8 cellular contexts compared by ENCODE assay signal in the genomic region with DNA sequence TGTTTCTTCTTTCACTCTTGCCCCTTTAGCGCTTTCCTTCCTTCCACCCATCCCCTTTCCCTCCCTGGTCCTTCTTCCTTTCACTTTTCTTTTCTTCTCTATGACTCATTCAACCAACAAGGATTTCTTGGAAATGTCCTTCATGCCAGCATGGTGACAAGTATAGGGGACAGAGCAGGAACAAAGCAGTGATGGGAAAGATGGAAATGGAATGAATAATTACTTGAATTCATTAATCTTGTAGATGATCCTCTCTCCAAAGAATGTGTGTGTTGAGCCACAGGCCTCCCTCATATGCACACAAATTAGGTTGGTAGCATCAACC. TPM values are rescaled to one million over a fixed set of nuclear protein-coding genes. Genes with fewer than 3 reads are reported as not detected.
A peak's percentile ranks its signal among the peaks of the same experiment; 100 is the strongest.
DNase-seq lines count a peak whose midpoint lies in the region; ATAC-seq and TF ChIP-seq lines count a peak whose summit lies in the region.

No MANE protein-coding gene starts in this region.

- no peaks in the 10 kb centered on the region for H3K9me3 ChIP-seq in left lung
- H3K9me3 ChIP-seq in tibial nerve, result no peaks in the 10 kb centered on the region

- no peak for ATAC-seq in activated T-helper 17 cell treated with anti-CD3 and anti-CD28 coated beads, Interleukin-2, amount 50 U/mL, for 72 hours (replicated peaks)
- peak; percentile 1 for ATAC-seq in left lung
- no peak for ATAC-seq in GM18519 (IDR thresholded peaks at IDR 0.05; ENCODE audit: low FRiP score, unreplicated experiment)

- H3K27me3 ChIP-seq in left lung (no peaks in the 10 kb centered on the region), tibial nerve (no peaks in the 10 kb centered on the region)

- H3K9me3 Mint-ChIP-seq in activated naive CD4-positive, alpha-beta T cell treated with anti-CD3 and anti-CD28 coated beads, Interleukin-2, amount 10 ng/mL, durations not matched to agents 7 days and 5 days, result no peaks in the 10 kb centered on the region
- H3K9me3 Mint-ChIP-seq in activated T-helper 17 cell treated with anti-CD3 and anti-CD28 coated beads, Interleukin-2, amount 50 U/mL, for 72 hours, result no peaks in the 10 kb centered on the region

- peaks cover 53 to 98% of the 10 kb centered on the region in 2 donors for H3K4me1 ChIP-seq in left lung
- H3K4me1 ChIP-seq in tibial nerve, result peaks cover 0 to 76% (median 56%) of the 10 kb centered on the region in 4 donors

- H3K27ac ChIP-seq in left lung (peak overlapping the region; percentile 89 to 92), tibial nerve (peak overlapping the region; percentile 32 to 95 (median 92))

- H3K4me3 ChIP-seq in left lung, result peak overlapping the region in 1 of 2 donors; percentile 64
- peak overlapping the region in 2 of 4 donors; percentile 58 to 87 for H3K4me3 ChIP-seq in tibial nerve

- peak overlapping the region; percentile 90 for H3K27ac Mint-ChIP-seq in activated naive CD4-positive, alpha-beta T cell treated with anti-CD3 and anti-CD28 coated beads, Interleukin-2, amount 10 ng/mL, durations not matched to agents 7 days and 5 days
- H3K27ac Mint-ChIP-seq in activated T-helper 17 cell treated with anti-CD3 and anti-CD28 coated beads, Interleukin-2, amount 50 U/mL, for 72 hours, result peak overlapping the region; percentile 87

- CTCF ChIA-PET in activated naive CD4-positive, alpha-beta T cell treated with anti-CD3 and anti-CD28 coated beads, Interleukin-2, amount 10 ng/mL, durations not matched to agents 7 days and 5 days (lab: Charles Lee), result no interaction called here

- no peak for DNase-seq in activated naive CD4-positive, alpha-beta T cell treated with anti-CD3 and anti-CD28 coated beads, Interleukin-2, amount 10 ng/mL, durations not matched to agents 7 days and 5 days
- DNase-seq in activated naive CD4-positive, alpha-beta T cell treated with anti-CD3 and anti-CD28 coated beads, Interleukin-2, amount 50 U/mL, for 16 hours, result no peak
- DNase-seq in left lung, result no peak
- DNase-seq in tibial nerve (ENCODE audit: low spot score in 2 of 2), result no peak
- DNase-seq in medulla oblongata (ENCODE audit: extremely low spot score), result no peak
- no peak for DNase-seq in occipital lobe (lab: John Stamatoyannopoulos, UW)

- no peak for TF ChIP-seq CTCF in left lung (IDR thresholded peaks at IDR 0.05)
- TF ChIP-seq CTCF in tibial nerve (IDR thresholded peaks at IDR 0.05), result no peak

- no peak for TF ChIP-seq POLR2A in tibial nerve (IDR thresholded peaks at IDR 0.05)

- peaks cover 0 to 22% of the 10 kb centered on the region in 2 donors for H3K36me3 ChIP-seq in left lung
- H3K36me3 ChIP-seq in tibial nerve, result no peaks in the 10 kb centered on the region

- intact Hi-C loops in left lung (cut with DNase I), result no loop called here

- H3K4me3 Mint-ChIP-seq in activated naive CD4-positive, alpha-beta T cell treated with anti-CD3 and anti-CD28 coated beads, Interleukin-2, amount 10 ng/mL, durations not matched to agents 7 days and 5 days, result peak overlapping the region; percentile 85
- H3K4me3 Mint-ChIP-seq in activated T-helper 17 cell treated with anti-CD3 and anti-CD28 coated beads, Interleukin-2, amount 50 U/mL, for 72 hours, result peak overlapping the region; percentile 82

- TF ChIP-seq EP300 in tibial nerve (IDR thresholded peaks at IDR 0.05), result peak in 1 of 2 donors; percentile 44

- no peaks in the 10 kb centered on the region for H3K27me3 Mint-ChIP-seq in activated naive CD4-positive, alpha-beta T cell treated with anti-CD3 and anti-CD28 coated beads, Interleukin-2, amount 10 ng/mL, durations not matched to agents 7 days and 5 days
- no peaks in the 10 kb centered on the region for H3K27me3 Mint-ChIP-seq in activated T-helper 17 cell treated with anti-CD3 and anti-CD28 coated beads, Interleukin-2, amount 50 U/mL, for 72 hours

- 26 to 33% methylated on average over 1 of the region's 1 CpG for WGBS in tibial nerve, 2 donors

- H3K4me1 Mint-ChIP-seq in activated naive CD4-positive, alpha-beta T cell treated with anti-CD3 and anti-CD28 coated beads, Interleukin-2, amount 10 ng/mL, durations not matched to agents 7 days and 5 days, result peaks cover 70% of the 10 kb centered on the region
- H3K4me1 Mint-ChIP-seq in activated T-helper 17 cell treated with anti-CD3 and anti-CD28 coated beads, Interleukin-2, amount 50 U/mL, for 72 hours, result peaks cover 29% of the 10 kb centered on the region

- H3K36me3 Mint-ChIP-seq in activated naive CD4-positive, alpha-beta T cell treated with anti-CD3 and anti-CD28 coated beads, Interleukin-2, amount 10 ng/mL, durations not matched to agents 7 days and 5 days, result peaks cover 25% of the 10 kb centered on the region
- peaks cover 24% of the 10 kb centered on the region for H3K36me3 Mint-ChIP-seq in activated T-helper 17 cell treated with anti-CD3 and anti-CD28 coated beads, Interleukin-2, amount 50 U/mL, for 72 hours (ENCODE audit: low read depth)

RNA-seq across cellular contexts. Expression of gene VAMP5, which starts 1.5 kb away (rescaled TPM):
- total RNA-seq in activated T-helper 17 cell treated with anti-CD3 and anti-CD28 coated beads, Interleukin-2, amount 50 U/mL, for 72 hours, result 10 to 100 TPM; 36.8 to 51.2 TPM
- total RNA-seq in left lung, result 10 to 100 TPM; 58.2 to 87.7 TPM
- total RNA-seq in tibial nerve, result 10 to 100 TPM; 39.6 to 91.6 (median 55.6) TPM
- 3.6 TPM for total RNA-seq in occipital lobe

RNA-seq across cellular contexts. Expression of gene VAMP8, which starts 8.4 kb away (rescaled TPM):
- 100 to 1,000 TPM; 103 to 124 TPM for total RNA-seq in activated T-helper 17 cell treated with anti-CD3 and anti-CD28 coated beads, Interleukin-2, amount 50 U/mL, for 72 hours
- total RNA-seq in left lung (100 to 1,000 TPM; 176 to 250 TPM), tibial nerve (10 to 100 TPM in 2 of 4 donors, 1 to 10 TPM in 2; 4.3 to 24.0 (median 11.8) TPM), occipital lobe (0.94 TPM)

RNA-seq across cellular contexts. Expression of gene RNF181, which starts 9.8 kb away (rescaled TPM):
- 100 to 1,000 TPM; 116 to 156 TPM for total RNA-seq in activated T-helper 17 cell treated with anti-CD3 and anti-CD28 coated beads, Interleukin-2, amount 50 U/mL, for 72 hours
- total RNA-seq in left lung, result 100 to 1,000 TPM; 101 to 107 TPM
- 100 to 1,000 TPM; 117 to 212 (median 162) TPM for total RNA-seq in tibial nerve
- total RNA-seq in occipital lobe, result 38.8 TPM

RNA-seq across cellular contexts. Expression of gene TMEM150A, which starts 16.8 kb away (rescaled TPM):
- total RNA-seq in activated T-helper 17 cell treated with anti-CD3 and anti-CD28 coated beads, Interleukin-2, amount 50 U/mL, for 72 hours, result 1 to 10 TPM; 3.3 to 3.7 TPM
- total RNA-seq in left lung (10 to 100 TPM; 28.2 to 39.6 TPM), tibial nerve (10 to 100 TPM; 12.9 to 29.4 (median 16.6) TPM), occipital lobe (4.8 TPM)

RNA-seq across cellular contexts. Expression of gene GGCX, which starts 24.4 kb away (rescaled TPM):
- 10 to 100 TPM; 21.3 to 21.7 TPM for total RNA-seq in activated T-helper 17 cell treated with anti-CD3 and anti-CD28 coated beads, Interleukin-2, amount 50 U/mL, for 72 hours
- total RNA-seq in left lung (100 to 1,000 TPM in 1 of 2 donors, 10 to 100 TPM in 1; 71.8 to 126 TPM), tibial nerve (10 to 100 TPM; 24.7 to 34.3 (median 27.1) TPM), occipital lobe (32.6 TPM)

Comparison
In these comparisons a context has a peak if more than half of its experiments do, and no peak if none do; other contexts are left out.
1. RNA of gene VAMP8, which starts 8.4 kb away (total RNA-seq): 176 to 250 TPM in left lung and 103 to 124 TPM in activated T-helper 17 cell treated with anti-CD3 and anti-CD28 coated beads, Interleukin-2, amount 50 U/mL, for 72 hours; 4.3 to 24.0 TPM in tibial nerve and 0.94 TPM in occipital lobe (single experiment); every median in the first group is over 4 times any median in the second.